2 cellular contexts compared by ENCODE assay signal in the genomic region with DNA sequence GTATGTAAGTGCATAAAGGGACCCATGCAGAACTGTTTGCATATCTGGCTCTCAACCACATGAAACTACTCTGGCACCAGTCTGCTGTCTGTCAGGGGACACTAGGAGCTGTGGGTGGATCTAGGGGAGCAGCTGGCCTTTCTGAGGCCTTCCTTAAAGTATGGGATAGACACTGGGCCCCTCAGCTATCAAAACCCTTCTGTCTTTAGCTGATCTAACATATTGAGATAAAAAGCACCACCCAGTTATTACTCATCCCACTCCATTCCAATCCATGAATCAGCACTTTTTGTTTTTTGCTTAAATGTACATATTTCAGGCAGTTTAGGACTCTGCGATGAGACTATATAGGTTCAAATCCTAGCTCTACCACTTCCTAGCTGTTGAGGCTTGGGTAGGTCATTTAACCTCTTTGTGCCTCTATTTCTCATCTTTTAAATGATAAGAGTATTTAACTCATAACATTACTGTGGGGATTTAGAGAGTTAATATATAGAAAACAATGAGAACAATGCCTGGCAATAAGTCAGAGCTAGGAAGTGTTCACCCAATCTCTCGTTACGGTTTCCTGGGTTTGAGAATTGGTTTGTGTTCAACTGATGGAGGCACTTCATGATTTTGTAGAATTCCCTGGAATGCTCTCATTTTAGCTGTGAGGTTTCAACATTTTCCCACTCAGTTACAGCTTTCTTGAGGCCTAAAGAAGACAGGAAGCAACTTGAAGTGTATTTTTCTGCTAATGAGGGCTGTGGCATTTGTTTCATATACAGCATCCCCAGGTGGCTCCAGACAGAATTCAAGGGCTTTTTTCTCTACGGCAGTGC.
TF ChIP-seq lines count a peak whose summit lies in the region.

No MANE protein-coding gene starts in this region.

TF ChIP-seq in IMR-90, 13 proteins besides CTCF, POLR2A, EP300 and RAD21:
- TF ChIP-seq MAFK (IDR thresholded peaks at IDR 0.05; ENCODE audit: low read depth, low read length) (peak; percentile 96), NFE2L2 (IDR thresholded peaks at IDR 0.05; ENCODE audit: low read depth, low read length) (peak; percentile 90), CHD1 (IDR thresholded peaks at IDR 0.05; ENCODE audit: low read depth, low read length) (no peak)
TF ChIP-seq in IMR-90: peak in this region for 2.

TF ChIP-seq in K562, 482 proteins besides CTCF, POLR2A, EP300 and RAD21 (continues in another document):
- TF ChIP-seq, protein P1, sequence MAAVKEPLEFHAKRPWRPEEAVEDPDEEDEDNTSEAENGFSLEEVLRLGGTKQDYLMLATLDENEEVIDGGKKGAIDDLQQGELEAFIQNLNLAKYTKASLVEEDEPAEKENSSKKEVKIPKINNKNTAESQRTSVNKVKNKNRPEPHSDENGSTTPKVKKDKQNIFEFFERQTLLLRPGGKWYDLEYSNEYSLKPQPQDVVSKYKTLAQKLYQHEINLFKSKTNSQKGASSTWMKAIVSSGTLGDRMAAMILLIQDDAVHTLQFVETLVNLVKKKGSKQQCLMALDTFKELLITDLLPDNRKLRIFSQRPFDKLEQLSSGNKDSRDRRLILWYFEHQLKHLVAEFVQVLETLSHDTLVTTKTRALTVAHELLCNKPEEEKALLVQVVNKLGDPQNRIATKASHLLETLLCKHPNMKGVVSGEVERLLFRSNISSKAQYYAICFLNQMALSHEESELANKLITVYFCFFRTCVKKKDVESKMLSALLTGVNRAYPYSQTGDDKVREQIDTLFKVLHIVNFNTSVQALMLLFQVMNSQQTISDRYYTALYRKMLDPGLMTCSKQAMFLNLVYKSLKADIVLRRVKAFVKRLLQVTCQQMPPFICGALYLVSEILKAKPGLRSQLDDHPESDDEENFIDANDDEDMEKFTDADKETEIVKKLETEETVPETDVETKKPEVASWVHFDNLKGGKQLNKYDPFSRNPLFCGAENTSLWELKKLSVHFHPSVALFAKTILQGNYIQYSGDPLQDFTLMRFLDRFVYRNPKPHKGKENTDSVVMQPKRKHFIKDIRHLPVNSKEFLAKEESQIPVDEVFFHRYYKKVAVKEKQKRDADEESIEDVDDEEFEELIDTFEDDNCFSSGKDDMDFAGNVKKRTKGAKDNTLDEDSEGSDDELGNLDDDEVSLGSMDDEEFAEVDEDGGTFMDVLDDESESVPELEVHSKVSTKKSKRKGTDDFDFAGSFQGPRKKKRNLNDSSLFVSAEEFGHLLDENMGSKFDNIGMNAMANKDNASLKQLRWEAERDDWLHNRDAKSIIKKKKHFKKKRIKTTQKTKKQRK (IDR thresholded peaks at IDR 0.05; ENCODE audit: borderline replicate concordance, low read depth, low read length) = no peak
- no peak for TF ChIP-seq L3MBTL2 (IDR thresholded peaks at IDR 0.05)
- peak; percentile 96 for TF ChIP-seq FOSL1 (tag; conservative IDR thresholded peaks at IDR 0.05)
- no peak for TF ChIP-seq RHOXF2B (CRISPR knock-in tag; conservative IDR thresholded peaks at IDR 0.05)
- no peak for TF ChIP-seq MCM7 (IDR thresholded peaks at IDR 0.05)
- peak; percentile 60 for TF ChIP-seq TAF9B (IDR thresholded peaks at IDR 0.05; ENCODE audit: partially characterized antibody)
- no peak for TF ChIP-seq TCF7L2 (IDR thresholded peaks at IDR 0.05; ENCODE audit: low read depth, low read length)
- no peak for TF ChIP-seq POLR3A (IDR thresholded peaks at IDR 0.05; ENCODE audit: borderline replicate concordance, extremely low read depth, insufficient read depth, insufficient read length)
- no peak for TF ChIP-seq PRPF4 (IDR thresholded peaks at IDR 0.05; ENCODE audit: insufficient read depth, low read depth, low read length, poor library complexity, severe bottlenecking)
- TF ChIP-seq, protein P2, sequence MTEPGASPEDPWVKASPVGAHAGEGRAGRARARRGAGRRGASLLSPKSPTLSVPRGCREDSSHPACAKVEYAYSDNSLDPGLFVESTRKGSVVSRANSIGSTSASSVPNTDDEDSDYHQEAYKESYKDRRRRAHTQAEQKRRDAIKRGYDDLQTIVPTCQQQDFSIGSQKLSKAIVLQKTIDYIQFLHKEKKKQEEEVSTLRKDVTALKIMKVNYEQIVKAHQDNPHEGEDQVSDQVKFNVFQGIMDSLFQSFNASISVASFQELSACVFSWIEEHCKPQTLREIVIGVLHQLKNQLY (CRISPR knock-in tag; conservative IDR thresholded peaks at IDR 0.05) = no peak
- TF ChIP-seq SNRNP70 (optimal IDR thresholded peaks at IDR 0.05; ENCODE audit: low read depth, low read length) = no peak
- TF ChIP-seq HDAC1 (IDR thresholded peaks at IDR 0.05) = peak in 1 of 2 experiments; percentile 63; a peak in 2 of 4 replicates
- TF ChIP-seq PHB2 (IDR thresholded peaks at IDR 0.05; ENCODE audit: low read depth) = no peak
- TF ChIP-seq, protein P3, sequence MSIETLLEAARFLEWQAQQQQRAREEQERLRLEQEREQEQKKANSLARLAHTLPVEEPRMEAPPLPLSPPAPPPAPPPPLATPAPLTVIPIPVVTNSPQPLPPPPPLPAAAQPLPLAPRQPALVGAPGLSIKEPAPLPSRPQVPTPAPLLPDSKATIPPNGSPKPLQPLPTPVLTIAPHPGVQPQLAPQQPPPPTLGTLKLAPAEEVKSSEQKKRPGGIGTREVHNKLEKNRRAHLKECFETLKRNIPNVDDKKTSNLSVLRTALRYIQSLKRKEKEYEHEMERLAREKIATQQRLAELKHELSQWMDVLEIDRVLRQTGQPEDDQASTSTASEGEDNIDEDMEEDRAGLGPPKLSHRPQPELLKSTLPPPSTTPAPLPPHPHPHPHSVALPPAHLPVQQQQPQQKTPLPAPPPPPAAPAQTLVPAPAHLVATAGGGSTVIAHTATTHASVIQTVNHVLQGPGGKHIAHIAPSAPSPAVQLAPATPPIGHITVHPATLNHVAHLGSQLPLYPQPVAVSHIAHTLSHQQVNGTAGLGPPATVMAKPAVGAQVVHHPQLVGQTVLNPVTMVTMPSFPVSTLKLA (conservative IDR thresholded peaks at IDR 0.05) = peak; percentile 33 to 41; a peak in 3 of 4 replicates
- no peak for TF ChIP-seq PHB (CRISPR knock-in tag; IDR thresholded peaks at IDR 0.05)
- TF ChIP-seq, protein P4, sequence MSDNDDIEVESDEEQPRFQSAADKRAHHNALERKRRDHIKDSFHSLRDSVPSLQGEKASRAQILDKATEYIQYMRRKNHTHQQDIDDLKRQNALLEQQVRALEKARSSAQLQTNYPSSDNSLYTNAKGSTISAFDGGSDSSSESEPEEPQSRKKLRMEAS (CRISPR knock-in tag; IDR thresholded peaks at IDR 0.05) = no peak
- TF ChIP-seq SMAD4 (CRISPR knock-in tag; conservative IDR thresholded peaks at IDR 0.05) = peak; percentile 43; the same call in 1 of the 2 replicates
- TF ChIP-seq, protein P5, sequence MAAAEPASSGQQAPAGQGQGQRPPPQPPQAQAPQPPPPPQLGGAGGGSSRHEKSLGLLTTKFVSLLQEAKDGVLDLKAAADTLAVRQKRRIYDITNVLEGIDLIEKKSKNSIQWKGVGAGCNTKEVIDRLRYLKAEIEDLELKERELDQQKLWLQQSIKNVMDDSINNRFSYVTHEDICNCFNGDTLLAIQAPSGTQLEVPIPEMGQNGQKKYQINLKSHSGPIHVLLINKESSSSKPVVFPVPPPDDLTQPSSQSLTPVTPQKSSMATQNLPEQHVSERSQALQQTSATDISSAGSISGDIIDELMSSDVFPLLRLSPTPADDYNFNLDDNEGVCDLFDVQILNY (CRISPR knock-in tag; IDR thresholded peaks at IDR 0.05) = no peak
- TF ChIP-seq RCOR1 (IDR thresholded peaks at IDR 0.05; ENCODE audit: borderline replicate concordance in 1 of 2, low read depth in 2 of 2, low read length in 2 of 2) = peak in 1 of 2 experiments; percentile 85; a peak in 2 of 4 replicates
- no peak for TF ChIP-seq CSDE1 (IDR thresholded peaks at IDR 0.05)
- TF ChIP-seq ZNF134 (CRISPR knock-in tag; conservative IDR thresholded peaks at IDR 0.05) = no peak
- TF ChIP-seq FOXJ2 (tag; IDR thresholded peaks at IDR 0.05) = no peak
- TF ChIP-seq, protein P6, sequence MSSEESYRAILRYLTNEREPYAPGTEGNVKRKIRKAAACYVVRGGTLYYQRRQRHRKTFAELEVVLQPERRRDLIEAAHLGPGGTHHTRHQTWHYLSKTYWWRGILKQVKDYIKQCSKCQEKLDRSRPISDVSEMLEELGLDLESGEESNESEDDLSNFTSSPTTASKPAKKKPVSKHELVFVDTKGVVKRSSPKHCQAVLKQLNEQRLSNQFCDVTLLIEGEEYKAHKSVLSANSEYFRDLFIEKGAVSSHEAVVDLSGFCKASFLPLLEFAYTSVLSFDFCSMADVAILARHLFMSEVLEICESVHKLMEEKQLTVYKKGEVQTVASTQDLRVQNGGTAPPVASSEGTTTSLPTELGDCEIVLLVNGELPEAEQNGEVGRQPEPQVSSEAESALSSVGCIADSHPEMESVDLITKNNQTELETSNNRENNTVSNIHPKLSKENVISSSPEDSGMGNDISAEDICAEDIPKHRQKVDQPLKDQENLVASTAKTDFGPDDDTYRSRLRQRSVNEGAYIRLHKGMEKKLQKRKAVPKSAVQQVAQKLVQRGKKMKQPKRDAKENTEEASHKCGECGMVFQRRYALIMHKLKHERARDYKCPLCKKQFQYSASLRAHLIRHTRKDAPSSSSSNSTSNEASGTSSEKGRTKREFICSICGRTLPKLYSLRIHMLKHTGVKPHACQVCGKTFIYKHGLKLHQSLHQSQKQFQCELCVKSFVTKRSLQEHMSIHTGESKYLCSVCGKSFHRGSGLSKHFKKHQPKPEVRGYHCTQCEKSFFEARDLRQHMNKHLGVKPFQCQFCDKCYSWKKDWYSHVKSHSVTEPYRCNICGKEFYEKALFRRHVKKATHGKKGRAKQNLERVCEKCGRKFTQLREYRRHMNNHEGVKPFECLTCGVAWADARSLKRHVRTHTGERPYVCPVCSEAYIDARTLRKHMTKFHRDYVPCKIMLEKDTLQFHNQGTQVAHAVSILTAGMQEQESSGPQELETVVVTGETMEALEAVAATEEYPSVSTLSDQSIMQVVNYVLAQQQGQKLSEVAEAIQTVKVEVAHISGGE (CRISPR knock-in tag; IDR thresholded peaks at IDR 0.05) = no peak; a peak in 1 of 6 replicates
- peak; percentile 77; the same call in 1 of the 2 replicates for TF ChIP-seq MYNN (IDR thresholded peaks at IDR 0.05)
- no peak for TF ChIP-seq MYNN (CRISPR knock-in tag; IDR thresholded peaks at IDR 0.05)
- no peak for TF ChIP-seq SRF (CRISPR knock-in tag; IDR thresholded peaks at IDR 0.05)
- no peak for TF ChIP-seq RFX5 (IDR thresholded peaks at IDR 0.05; ENCODE audit: low read depth, low read length)
- TF ChIP-seq YBX1 (IDR thresholded peaks at IDR 0.05) = no peak
- TF ChIP-seq, protein P7, sequence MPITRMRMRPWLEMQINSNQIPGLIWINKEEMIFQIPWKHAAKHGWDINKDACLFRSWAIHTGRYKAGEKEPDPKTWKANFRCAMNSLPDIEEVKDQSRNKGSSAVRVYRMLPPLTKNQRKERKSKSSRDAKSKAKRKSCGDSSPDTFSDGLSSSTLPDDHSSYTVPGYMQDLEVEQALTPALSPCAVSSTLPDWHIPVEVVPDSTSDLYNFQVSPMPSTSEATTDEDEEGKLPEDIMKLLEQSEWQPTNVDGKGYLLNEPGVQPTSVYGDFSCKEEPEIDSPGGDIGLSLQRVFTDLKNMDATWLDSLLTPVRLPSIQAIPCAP (CRISPR knock-in tag; IDR thresholded peaks at IDR 0.05; ENCODE audit: borderline replicate concordance) = no peak
- TF ChIP-seq, protein P8, sequence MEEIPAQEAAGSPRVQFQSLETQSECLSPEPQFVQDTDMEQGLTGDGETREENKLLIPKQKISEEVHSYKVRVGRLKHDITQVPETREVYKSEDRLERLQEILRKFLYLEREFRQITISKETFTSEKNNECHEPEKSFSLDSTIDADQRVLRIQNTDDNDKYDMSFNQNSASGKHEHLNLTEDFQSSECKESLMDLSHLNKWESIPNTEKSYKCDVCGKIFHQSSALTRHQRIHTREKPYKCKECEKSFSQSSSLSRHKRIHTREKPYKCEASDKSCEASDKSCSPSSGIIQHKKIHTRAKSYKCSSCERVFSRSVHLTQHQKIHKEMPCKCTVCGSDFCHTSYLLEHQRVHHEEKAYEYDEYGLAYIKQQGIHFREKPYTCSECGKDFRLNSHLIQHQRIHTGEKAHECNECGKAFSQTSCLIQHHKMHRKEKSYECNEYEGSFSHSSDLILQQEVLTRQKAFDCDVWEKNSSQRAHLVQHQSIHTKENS (CRISPR knock-in tag; IDR thresholded peaks at IDR 0.05) = no peak
- no peak for TF ChIP-seq ZNF780A (CRISPR knock-in tag; IDR thresholded peaks at IDR 0.05)
- no peak for TF ChIP-seq NR3C1 (CRISPR knock-in tag; IDR thresholded peaks at IDR 0.05)
